1 cellular context compared by ENCODE assay signal in genomic region chr1:44119525-44119924, GRCh38.
TF ChIP-seq lines count a peak whose summit lies in the region.

No MANE protein-coding gene starts in this region.

TF ChIP-seq in WTC11, 78 proteins besides CTCF, POLR2A, EP300 and RAD21 (continued from another document):
- TF ChIP-seq USF2 (CRISPR knock-in tag; IDR thresholded peaks at IDR 0.05) (no peak), AR (CRISPR knock-in tag; IDR thresholded peaks at IDR 0.05) (no peak), KAT7 (CRISPR knock-in tag; IDR thresholded peaks at IDR 0.05; ENCODE audit: borderline replicate concordance) (no peak), IRF1 (CRISPR knock-in tag; IDR thresholded peaks at IDR 0.05) (no peak)
